Comparison of ENCODE assay signal across 19 cellular contexts in the genomic region with DNA sequence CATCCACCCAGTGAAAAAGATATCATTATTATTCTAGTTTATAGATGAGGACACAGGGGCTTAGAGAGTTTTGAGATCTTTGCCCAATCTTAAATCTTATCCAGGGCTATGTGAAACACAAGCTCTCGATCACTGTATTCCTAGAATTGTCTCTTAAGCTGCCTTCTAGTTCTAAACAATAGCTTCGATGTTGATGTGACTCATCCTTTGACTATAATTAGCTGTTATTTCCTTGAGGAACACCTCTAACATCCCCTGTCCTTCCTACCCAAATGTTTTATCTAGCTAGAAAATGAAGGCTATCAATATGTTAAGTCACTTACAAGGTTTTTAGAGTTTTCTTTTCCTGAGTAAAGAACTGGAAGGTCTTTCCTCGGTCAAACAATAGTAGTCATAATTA.
DNase-seq lines count a peak whose midpoint lies in the region; TF ChIP-seq lines count a peak whose summit lies in the region.
"Had no signal": no experiment of that assay in that cellular context is flagged by ENCODE, and none has a peak within 500 bp of the region (broad histone marks: within the 10 kb centered on the region; RNA-seq: fewer than 3 reads in every experiment).

No MANE protein-coding gene starts in this region.

- POLR2A ChIA-PET in A673 (lab: Charles Lee; ENCODE audit: low non-redundant PET): no interaction called here

- TF ChIP-seq CTCF in left ventricle myocardium inferior (IDR thresholded peaks at IDR 0.05; ENCODE audit: borderline replicate concordance) (no peak), coronary artery (IDR thresholded peaks at IDR 0.05) (no peak), A673 (conservative IDR thresholded peaks at IDR 0.05; ENCODE audit: low read depth, low read length) (no peak)

- CTCF ChIA-PET in A673 (lab: Charles Lee): no interaction called here

- H3K27ac ChIP-seq in left ventricle myocardium inferior (replicated peaks) (peak overlapping the region; percentile 64), coronary artery (no peak overlapping the region), A673 (ENCODE audit: low read depth, low read length, poor library complexity, severe bottlenecking) (no peak overlapping the region)
- H3K27ac ChIP-seq: BLaER1, KMS-11 had no signal

- H3K4me3 ChIP-seq in left ventricle myocardium inferior (peak overlapping the region; percentile 38), coronary artery (peak overlapping the region; percentile 41), A673 (ENCODE audit: low read depth, low read length, poor library complexity, severe bottlenecking) (no peak overlapping the region)
- H3K4me3 ChIP-seq: BLaER1 had no signal

- BruUV-seq in A673 (replicated peaks; lab: Mats Ljungman, UMichigan): no TSS peak

- H3K4me1 ChIP-seq in left ventricle myocardium inferior (peaks cover 17% of the 10 kb centered on the region), A673 (ENCODE audit: insufficient read depth, low read length, poor library complexity, severe bottlenecking) (no peaks in the 10 kb centered on the region)
- H3K4me1 ChIP-seq: BLaER1 had no signal

- H3K36me3 ChIP-seq in left ventricle myocardium inferior: no peaks in the 10 kb centered on the region
- H3K36me3 ChIP-seq in A673 (ENCODE audit: insufficient read depth, low read length, poor library complexity, severe bottlenecking): no peaks in the 10 kb centered on the region
- H3K36me3 ChIP-seq: BLaER1 had no signal

- H3K9me3 ChIP-seq in left ventricle myocardium inferior (replicated peaks): no peaks in the 10 kb centered on the region
- H3K9me3 ChIP-seq in A673 (ENCODE audit: low read depth, low read length, poor library complexity, severe bottlenecking): no peaks in the 10 kb centered on the region

- H3K27me3 ChIP-seq in left ventricle myocardium inferior (ENCODE audit: low read depth) (no peaks in the 10 kb centered on the region), A673 (replicated peaks; ENCODE audit: insufficient read depth, low read depth, low read length, poor library complexity) (no peaks in the 10 kb centered on the region)
- H3K27me3 ChIP-seq: BLaER1 had no signal

- intact Hi-C loops in left ventricle myocardium inferior (cut with micrococcal nuclease): no loop called here
- intact Hi-C loops in cardiac septum (cut with DNase I): no loop called here
- intact Hi-C loops in A673 (cut with micrococcal nuclease; ENCODE audit: unreplicated experiment): no loop called here

- DNase-seq in left ventricle myocardium inferior (no peak), cardiac septum (ENCODE audit: low spot score) (no peak), coronary artery (ENCODE audit: low spot score) (no peak), renal cortical epithelial cell (ENCODE audit: low read depth) (peak; percentile 39), HuH-7.5 (ENCODE audit: low spot score) (no peak), A673 (ENCODE audit: low spot score) (no peak), NCI-H2029 (lab: John Stamatoyannopoulos, UW) (no peak)
- DNase-seq: ACHN; CD4-positive, alpha-beta T cell; COR-L47; DMS 273 treated with DMSO at 0.1 percent for 48 hours; IMR-90; NCI-H1694; NCI-H2081 treated with DMSO at 0.1 percent for 48 hours; NCI-H446 treated with DMSO at 0.1 percent for 48 hours; NCI-H526 treated with DMSO at 0.1 percent for 48 hours; T-helper 1 cell had no signal
